8 cellular contexts compared by ENCODE assay signal in genomic region chr16:24700549-24701392, GRCh38. TPM values are rescaled to one million over a fixed set of nuclear protein-coding genes. Genes with fewer than 3 reads are reported as not detected.
DNase-seq lines count a peak whose midpoint lies in the region; ATAC-seq and TF ChIP-seq lines count a peak whose summit lies in the region.

No MANE protein-coding gene starts in this region.

- no peaks in the 10 kb centered on the region for H3K4me1 ChIP-seq in mucosa of descending colon (ENCODE audit: low read depth)

- no peak overlapping the region for H3K27ac Mint-ChIP-seq in T-helper 17 cell

- H3K36me3 ChIP-seq in mucosa of descending colon (ENCODE audit: low read depth): no peaks in the 10 kb centered on the region

- H3K4me1 Mint-ChIP-seq in T-helper 17 cell: no peaks in the 10 kb centered on the region

- peak; percentile 87 for ATAC-seq in mucosa of descending colon
- ATAC-seq in T-helper 17 cell: no peak
- no peak for ATAC-seq in GM18858 (IDR thresholded peaks at IDR 0.05; ENCODE audit: unreplicated experiment)
- ATAC-seq in GM21367 (IDR thresholded peaks at IDR 0.05; ENCODE audit: unreplicated experiment): no peak

- TF ChIP-seq CTCF in mucosa of descending colon (IDR thresholded peaks at IDR 0.05): no peak

- intact Hi-C loops in mucosa of descending colon (cut with DNase I, micrococcal nuclease): no loop called here

- peaks cover 6% of the 10 kb centered on the region for H3K27me3 Mint-ChIP-seq in T-helper 17 cell

- H3K9me3 ChIP-seq in mucosa of descending colon (no peaks in the 10 kb centered on the region), T-helper 17 cell (ENCODE audit: control insufficient read depth, low read length, poor library complexity, severe bottlenecking) (no peaks in the 10 kb centered on the region)

- peak; percentile 91 for DNase-seq in AG08396 (ENCODE audit: low spot score)
- peak; percentile 58 to 89 for DNase-seq in NCI-H446 (lab: John Stamatoyannopoulos, UW)
- peak; percentile 65 for DNase-seq in epidermal melanocyte (ENCODE audit: insufficient read length, low spot score)
- peak; percentile 27 to 55 (median 44) for DNase-seq in mucosa of descending colon
- no peak for DNase-seq in T-helper 17 cell
- DNase-seq in Kasumi-1 (lab: John Stamatoyannopoulos, UW): no peak

- H3K36me3 Mint-ChIP-seq in T-helper 17 cell (ENCODE audit: low read depth): peaks cover 6% of the 10 kb centered on the region

- H3K4me3 Mint-ChIP-seq in T-helper 17 cell: no peak overlapping the region

- H3K4me3 ChIP-seq in mucosa of descending colon: no peak overlapping the region

RNA-seq across cellular contexts. Expression of gene TNRC6A, which starts 28.7 kb away (rescaled TPM):
- 10 to 100 TPM; 40.5 to 83.7 (median 47.8) TPM for total RNA-seq in mucosa of descending colon
- 10 to 100 TPM; 71.5 to 72.1 TPM for total RNA-seq in T-helper 17 cell

Comparison
In these comparisons a context has a peak if more than half of its experiments do, and no peak if none do; other contexts are left out.
1. DNase-seq: peak in AG08396 (single experiment), NCI-H446 (2 of 2), epidermal melanocyte (single experiment) and mucosa of descending colon (3 of 3); none in T-helper 17 cell (0 of 3) and Kasumi-1 (0 of 2).